In the genomic region with DNA sequence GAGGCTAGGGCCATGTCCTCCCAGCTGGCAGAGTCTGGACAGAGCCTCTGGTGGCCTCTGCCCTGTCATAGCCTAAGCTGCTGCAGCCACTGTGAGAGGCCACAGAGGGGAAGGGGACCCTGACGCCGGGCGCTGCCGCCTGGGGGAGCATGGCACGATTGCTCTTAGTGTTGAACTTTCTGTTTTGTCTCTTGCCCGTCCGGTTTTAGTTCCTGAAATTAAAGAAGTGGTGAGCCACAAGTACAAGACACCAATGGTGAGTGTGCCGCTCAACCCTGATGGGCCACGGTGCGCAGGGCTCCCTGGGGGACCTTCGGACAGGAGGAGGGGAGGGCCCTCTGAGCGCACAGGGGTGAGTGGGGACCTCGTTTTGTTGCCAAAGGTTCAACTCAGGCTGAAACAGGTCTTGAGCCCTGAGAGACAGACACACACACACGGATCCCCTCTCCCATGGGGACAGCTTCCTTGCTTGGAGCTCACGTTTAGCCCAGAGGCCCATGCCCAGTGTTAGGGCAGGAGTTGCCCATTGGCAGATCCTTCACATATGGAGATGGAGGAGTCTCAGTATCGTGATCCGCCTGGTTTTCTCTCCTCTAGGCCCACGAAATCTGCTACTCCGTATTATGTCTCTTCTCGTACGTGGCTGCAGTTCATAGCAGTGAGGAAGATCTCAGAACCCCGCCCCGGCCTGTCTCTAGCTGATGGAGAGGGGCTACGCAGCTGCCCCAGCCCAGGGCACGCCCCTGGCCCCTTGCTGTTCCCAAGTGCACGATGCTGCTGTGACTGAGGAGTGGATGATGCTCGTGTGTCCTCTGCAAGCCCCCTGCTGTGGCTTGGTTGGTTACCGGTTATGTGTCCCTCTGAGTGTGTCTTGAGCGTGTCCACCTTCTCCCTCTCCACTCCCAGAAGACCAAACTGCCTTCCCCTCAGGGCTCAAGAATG, we compare ENCODE assay signal across 14 cellular contexts. TPM values are rescaled to one million over a fixed set of nuclear protein-coding genes. Genes with fewer than 3 reads are reported as not detected.
DNase-seq lines count a peak whose midpoint lies in the region; ATAC-seq and TF ChIP-seq lines count a peak whose summit lies in the region.
"Had no signal": no experiment of that assay in that cellular context is flagged by ENCODE, and none has a peak within 500 bp of the region (broad histone marks: within the 10 kb centered on the region; RNA-seq: fewer than 3 reads in every experiment).

No MANE protein-coding gene starts in this region.

- H3K36me3 ChIP-seq in OCI-LY1 (ENCODE audit: insufficient read depth, low read length) (peaks cover 27% of the 10 kb centered on the region; the same call in 1 of the 2 replicates), osteoblast (ENCODE audit: insufficient read depth, low read length) (peaks cover 15% of the 10 kb centered on the region)

- peak; percentile 49; the same call in 1 of the 2 replicates for TF ChIP-seq CTCF in OCI-LY1 (IDR thresholded peaks at IDR 0.05; ENCODE audit: low read length)
- no peak for TF ChIP-seq CTCF in osteoblast (IDR thresholded peaks at IDR 0.05; ENCODE audit: extremely low read depth, low read depth, low read length)

- no peaks in the 10 kb centered on the region for H3K9me2 ChIP-seq in OCI-LY1 (ENCODE audit: low read depth, low read length)

- no peaks in the 10 kb centered on the region for H3F3A ChIP-seq in OCI-LY1 (ENCODE audit: insufficient read depth, low read length)

- H2AFZ ChIP-seq in OCI-LY1 (ENCODE audit: low read length) (no peak overlapping the region), osteoblast (ENCODE audit: low read length) (no peak overlapping the region)

- H3K9me3 ChIP-seq in OCI-LY1 (ENCODE audit: low read length) (no peaks in the 10 kb centered on the region), osteoblast (ENCODE audit: low read depth, low read length) (no peaks in the 10 kb centered on the region)
- H3K9me3 ChIP-seq: neutrophil, SJSA1 had no signal

- H3K4me1 ChIP-seq in OCI-LY1 (ENCODE audit: insufficient read depth, low read length, severe bottlenecking) (peaks cover 10% of the 10 kb centered on the region), osteoblast (ENCODE audit: insufficient read depth, low read length) (no peaks in the 10 kb centered on the region)
- H3K4me1 ChIP-seq: SJSA1 had no signal

- no peaks in the 10 kb centered on the region for H3K79me2 ChIP-seq in OCI-LY1 (ENCODE audit: insufficient read depth, low read length)
- H3K79me2 ChIP-seq in osteoblast (ENCODE audit: insufficient read depth, low read length) = no peaks in the 10 kb centered on the region

- ATAC-seq in GM18511 (IDR thresholded peaks at IDR 0.05; ENCODE audit: unreplicated experiment) (peak; percentile 88), GM21786 (IDR thresholded peaks at IDR 0.05; ENCODE audit: unreplicated experiment) (peak; percentile 82), GM21526 (IDR thresholded peaks at IDR 0.05; ENCODE audit: low FRiP score, unreplicated experiment) (no peak)

- H3K9ac ChIP-seq in OCI-LY1 (ENCODE audit: low read length) = peak overlapping the region; percentile 10; the same call in 1 of the 2 replicates

- no peak overlapping the region for H3K4me3 ChIP-seq in OCI-LY1 (ENCODE audit: low read depth, low read length, poor library complexity, severe bottlenecking)
- no peak overlapping the region for H3K4me3 ChIP-seq in osteoblast (ENCODE audit: insufficient read depth, low read length)
- H3K4me3 ChIP-seq: dorsolateral prefrontal cortex, SJSA1 had no signal

- H4K20me1 ChIP-seq in OCI-LY1 (ENCODE audit: insufficient read depth, low read length) (no peaks in the 10 kb centered on the region), osteoblast (ENCODE audit: insufficient read depth, low read length) (no peaks in the 10 kb centered on the region)

- H3K27ac ChIP-seq in OCI-LY1 (ENCODE audit: low read depth, low read length, poor library complexity, severe bottlenecking) (peak overlapping the region; percentile 41), osteoblast (ENCODE audit: low read depth, low read length) (no peak overlapping the region)
- H3K27ac ChIP-seq: neutrophil, SJSA1 had no signal

- H3K4me2 ChIP-seq in OCI-LY1 (ENCODE audit: low read length) = peak overlapping the region; percentile 11; the same call in 1 of the 2 replicates
- H3K4me2 ChIP-seq in osteoblast (ENCODE audit: insufficient read depth, low read length) = no peak overlapping the region

- no peaks in the 10 kb centered on the region for H3K27me3 ChIP-seq in OCI-LY1 (ENCODE audit: insufficient read depth, low read length)
- H3K27me3 ChIP-seq in osteoblast (ENCODE audit: insufficient read depth, low read length) = no peaks in the 10 kb centered on the region
- H3K27me3 ChIP-seq: dorsolateral prefrontal cortex, neutrophil, SJSA1 had no signal

- peak; percentile 49 for DNase-seq in osteoblast (ENCODE audit: insufficient read length, low spot score, missing footprints)
- DNase-seq in cerebellar cortex (ENCODE audit: low spot score) = no peak
- no peak for DNase-seq in AG08396 (ENCODE audit: low spot score)
- no peak for DNase-seq in AG08395 (ENCODE audit: low spot score)
- DNase-seq: activated T-cell treated with anti-CD3 and anti-CD28 coated beads, Interleukin-2, amount 50 U/mL, for 48 hours; dorsolateral prefrontal cortex; NCI-H1092 had no signal

RNA-seq across cellular contexts. Expression of a gene that starts 23.8 kb away (rescaled TPM):
- not detected in 2 replicates for total RNA-seq in osteoblast
- total RNA-seq: G401, SJSA1 had no signal

RNA-seq across cellular contexts. Expression of a gene that starts 49.6 kb away (rescaled TPM):
- total RNA-seq in osteoblast = not detected in 2 replicates
- total RNA-seq: G401, SJSA1 had no signal

RNA-seq across cellular contexts. Expression of a gene that starts 58.8 kb away (rescaled TPM):
- total RNA-seq in osteoblast = 21.7 and 23.3 TPM in 2 replicates
